ENCODE assay signal across 9 cellular contexts in genomic region chr3:134651347-134652041, GRCh38. TPM values are rescaled to one million over a fixed set of nuclear protein-coding genes. Genes with fewer than 3 reads are reported as not detected.
DNase-seq lines count a peak whose midpoint lies in the region; ATAC-seq and TF ChIP-seq lines count a peak whose summit lies in the region.
"Had no signal": no experiment of that assay in that cellular context is flagged by ENCODE, and none has a peak within 500 bp of the region (broad histone marks: within the 10 kb centered on the region; RNA-seq: fewer than 3 reads in every experiment).

No MANE protein-coding gene starts in this region.

- H3K4me1 ChIP-seq in thyroid gland: peaks cover 11 to 19% of the 10 kb centered on the region in 2 donors

- WGBS in thyroid gland, 2 donors: 5 to 12% methylated on average over 15 to 17 of the region's 17 CpGs

- no peak for TF ChIP-seq CTCF in dorsolateral prefrontal cortex (IDR thresholded peaks at IDR 0.05 in 54 of 56, conservative IDR thresholded peaks at IDR 0.05 in 2 of 56; ENCODE audit: low read depth in 1 of 56, partially characterized antibody in 56 of 56)
- no peak for TF ChIP-seq CTCF in thyroid gland (IDR thresholded peaks at IDR 0.05)

- H3K36me3 ChIP-seq in thyroid gland: no peaks in the 10 kb centered on the region

- peak overlapping the region; percentile 35 to 77 (median 65) for H3K4me3 ChIP-seq in dorsolateral prefrontal cortex
- H3K4me3 ChIP-seq in thyroid gland (replicated peaks in 1 of 3): peak overlapping the region; percentile 18 to 33 (median 30)

- peak overlapping the region in 57 of 59 donors; percentile 28 to 92 (median 82) for H3K27ac ChIP-seq in dorsolateral prefrontal cortex
- peak overlapping the region; percentile 79 to 91 (median 88) for H3K27ac ChIP-seq in thyroid gland

- ATAC-seq in HG02885 (IDR thresholded peaks at IDR 0.05; ENCODE audit: poor library complexity, unreplicated experiment): no peak
- ATAC-seq in HG03378 (IDR thresholded peaks at IDR 0.05; ENCODE audit: unreplicated experiment): no peak

- peak in 1 of 2 donors; percentile 22 for TF ChIP-seq POLR2A in thyroid gland (IDR thresholded peaks at IDR 0.05)

- DNase-seq in NCI-H1092 treated with DMSO at 0.1 percent for 48 hours (lab: John Stamatoyannopoulos, UW) (peak; percentile 3), NCI-H1092 (lab: John Stamatoyannopoulos, UW) (no peak), dorsolateral prefrontal cortex (peak in 1 of 10 donors; percentile 63), medulla oblongata (ENCODE audit: extremely low spot score) (peak; percentile 74), thyroid gland (peak; percentile 91 to 92)
- DNase-seq in activated CD4-positive, alpha-beta T cell treated with anti-CD3 and anti-CD28 coated beads for 4 hours: no peak
- DNase-seq: OCI-M1 had no signal

- no peaks in the 10 kb centered on the region for H3K9me3 ChIP-seq in thyroid gland

- H3K27me3 ChIP-seq in dorsolateral prefrontal cortex: no peaks in the 10 kb centered on the region
- no peaks in the 10 kb centered on the region for H3K27me3 ChIP-seq in thyroid gland

- intact Hi-C loops in dorsolateral prefrontal cortex (cut with DNase I): no loop called here
- intact Hi-C loops in thyroid gland (cut with DNase I): no loop called here

RNA-seq across cellular contexts. Expression of gene KY, which starts 0.7 kb away (rescaled TPM):
- total RNA-seq in dorsolateral prefrontal cortex: 10 to 100 TPM in 41 of 120 experiments, 1 to 10 TPM in 79; 4.3 to 14.2 (median 8.7) TPM
- total RNA-seq in thyroid gland: 10 to 100 TPM in 1 of 4 donors, 1 to 10 TPM in 3; 3.2 to 10.2 (median 7.2) TPM

Comparison
In these comparisons a context has a peak if more than half of its experiments do, and no peak if none do; other contexts are left out.
1. DNase-seq: peak in NCI-H1092 treated with DMSO at 0.1 percent for 48 hours (single experiment), medulla oblongata (single experiment) and thyroid gland (2 of 2); none in NCI-H1092 (single experiment) and activated CD4-positive, alpha-beta T cell treated with anti-CD3 and anti-CD28 coated beads for 4 hours (0 of 2).